ENCODE assay signal across 11 cellular contexts in genomic region chr14:55073856-55074255, GRCh38. TPM values are rescaled to one million over a fixed set of nuclear protein-coding genes. Genes with fewer than 3 reads are reported as not detected.
DNase-seq lines count a peak whose midpoint lies in the region; ATAC-seq and TF ChIP-seq lines count a peak whose summit lies in the region.
"Had no signal": no experiment of that assay in that cellular context is flagged by ENCODE, and none has a peak within 500 bp of the region (broad histone marks: within the 10 kb centered on the region; RNA-seq: fewer than 3 reads in every experiment).

No MANE protein-coding gene starts in this region.

- ATAC-seq in GM19324 (IDR thresholded peaks at IDR 0.05; ENCODE audit: low FRiP score, unreplicated experiment) (no peak), HG02610 (IDR thresholded peaks at IDR 0.05; ENCODE audit: unreplicated experiment) (no peak)

- TF ChIP-seq CTCF in AG09309 (IDR thresholded peaks at IDR 0.05; ENCODE audit: control insufficient read depth, insufficient read depth, low read depth, low read length, missing control alignments), result no peak

- no peak overlapping the region for H3K4me3 ChIP-seq in AG09309 (ENCODE audit: control insufficient read depth, low read depth, low read length)
- H3K4me3 ChIP-seq: HAP-1, psoas muscle had no signal

- DNase-seq in AG09309 (ENCODE audit: low read depth) (peak; percentile 45), LHCN-M2 (ENCODE audit: low read depth) (peak; percentile 66), astrocyte of the hippocampus (ENCODE audit: low read depth, low spot score) (peak; percentile 84), glomerular visceral epithelial cell (ENCODE audit: extremely low spot score) (peak; percentile 57), cerebellum (ENCODE audit: low spot score) (no peak), inferior parietal cortex (ENCODE audit: extremely low spot score) (no peak)
- DNase-seq: activated CD4-positive, alpha-beta T cell treated with anti-CD3 and anti-CD28 coated beads for 48 hours; psoas muscle had no signal

RNA-seq across cellular contexts. Expression of gene MAPK1IP1L, which starts 22.4 kb away (rescaled TPM):
- 117 and 196 TPM in 2 replicates for total RNA-seq in LHCN-M2 (2014; rRNA removed)
- polyA plus RNA-seq in LHCN-M2 (2012), result 57.4 TPM
- 30.8 TPM for total RNA-seq in cerebellum

RNA-seq across cellular contexts. Expression of gene SOCS4, which starts 46.8 kb away (rescaled TPM):
- total RNA-seq in LHCN-M2 (2014; rRNA removed) (21.7 and 33.9 TPM in 2 replicates), cerebellum (37.2 TPM)
- polyA plus RNA-seq in LHCN-M2 (2012), result 4.6 TPM

RNA-seq across cellular contexts. Expression of gene WDHD1, which starts 47.0 kb away (rescaled TPM):
- 25.5 and 26.4 TPM in 2 replicates for total RNA-seq in LHCN-M2 (2014; rRNA removed)
- polyA plus RNA-seq in LHCN-M2 (2012), result 4.5 TPM
- total RNA-seq in cerebellum, result 13.0 TPM

RNA-seq across cellular contexts. Expression of gene LGALS3, which starts 55.2 kb away (rescaled TPM):
- 247 and 288 TPM in 2 replicates for total RNA-seq in LHCN-M2 (2014; rRNA removed)
- 172 TPM for polyA plus RNA-seq in LHCN-M2 (2012)
- total RNA-seq in cerebellum, result 8.3 TPM

Comparison
In these comparisons a context has a peak if more than half of its experiments do, and no peak if none do; other contexts are left out.
1. DNase-seq: peak in AG09309 (single experiment), LHCN-M2 (single experiment), astrocyte of the hippocampus (single experiment) and glomerular visceral epithelial cell (single experiment); none in cerebellum (single experiment) and inferior parietal cortex (single experiment).